1 cellular context compared by ENCODE assay signal in the genomic region with DNA sequence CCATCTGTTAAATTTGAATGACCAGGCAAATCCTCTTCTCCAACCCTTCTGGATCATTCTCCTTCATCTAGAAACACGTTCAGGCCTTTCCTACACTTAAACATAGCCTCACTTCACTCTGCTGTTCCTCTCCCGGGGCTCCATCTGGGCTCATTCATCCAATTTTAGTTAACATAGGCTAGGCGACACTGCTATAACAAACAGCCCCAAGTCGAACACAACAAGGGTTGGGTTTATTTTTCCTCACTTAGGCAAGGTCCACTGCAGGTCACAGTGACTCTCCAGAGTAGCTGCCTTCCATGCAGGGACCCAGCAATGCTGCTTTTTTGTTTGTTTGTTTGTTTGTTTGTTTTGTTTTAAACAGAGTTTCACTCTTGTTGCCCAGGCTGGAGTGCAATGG.
TF ChIP-seq lines count a peak whose summit lies in the region.

No MANE protein-coding gene starts in this region.

TF ChIP-seq in IMR-90, 13 proteins besides CTCF, POLR2A, EP300 and RAD21:
- TF ChIP-seq, protein P1, sequence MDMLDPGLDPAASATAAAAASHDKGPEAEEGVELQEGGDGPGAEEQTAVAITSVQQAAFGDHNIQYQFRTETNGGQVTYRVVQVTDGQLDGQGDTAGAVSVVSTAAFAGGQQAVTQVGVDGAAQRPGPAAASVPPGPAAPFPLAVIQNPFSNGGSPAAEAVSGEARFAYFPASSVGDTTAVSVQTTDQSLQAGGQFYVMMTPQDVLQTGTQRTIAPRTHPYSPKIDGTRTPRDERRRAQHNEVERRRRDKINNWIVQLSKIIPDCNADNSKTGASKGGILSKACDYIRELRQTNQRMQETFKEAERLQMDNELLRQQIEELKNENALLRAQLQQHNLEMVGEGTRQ (IDR thresholded peaks at IDR 0.05; ENCODE audit: low read depth, low read length) = no peak
- TF ChIP-seq FOS (IDR thresholded peaks at IDR 0.05; ENCODE audit: low read depth, low read length) = no peak
- TF ChIP-seq RCOR1 (IDR thresholded peaks at IDR 0.05; ENCODE audit: insufficient replicate concordance, low read length) = no peak
- TF ChIP-seq CHD1 (IDR thresholded peaks at IDR 0.05; ENCODE audit: low read depth, low read length) = no peak
- no peak for TF ChIP-seq MXI1 (IDR thresholded peaks at IDR 0.05; ENCODE audit: borderline replicate concordance, low read depth, low read length)
- no peak for TF ChIP-seq NFE2L2 (IDR thresholded peaks at IDR 0.05; ENCODE audit: low read depth, low read length)
- no peak for TF ChIP-seq CEBPB (IDR thresholded peaks at IDR 0.05; ENCODE audit: low read depth, low read length)
- TF ChIP-seq MAFK (IDR thresholded peaks at IDR 0.05; ENCODE audit: low read depth, low read length) = no peak
- TF ChIP-seq, protein P2, sequence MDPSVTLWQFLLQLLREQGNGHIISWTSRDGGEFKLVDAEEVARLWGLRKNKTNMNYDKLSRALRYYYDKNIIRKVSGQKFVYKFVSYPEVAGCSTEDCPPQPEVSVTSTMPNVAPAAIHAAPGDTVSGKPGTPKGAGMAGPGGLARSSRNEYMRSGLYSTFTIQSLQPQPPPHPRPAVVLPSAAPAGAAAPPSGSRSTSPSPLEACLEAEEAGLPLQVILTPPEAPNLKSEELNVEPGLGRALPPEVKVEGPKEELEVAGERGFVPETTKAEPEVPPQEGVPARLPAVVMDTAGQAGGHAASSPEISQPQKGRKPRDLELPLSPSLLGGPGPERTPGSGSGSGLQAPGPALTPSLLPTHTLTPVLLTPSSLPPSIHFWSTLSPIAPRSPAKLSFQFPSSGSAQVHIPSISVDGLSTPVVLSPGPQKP (IDR thresholded peaks at IDR 0.05; ENCODE audit: borderline replicate concordance, low read depth, low read length) = no peak
- TF ChIP-seq RFX5 (IDR thresholded peaks at IDR 0.05; ENCODE audit: low read depth, low read length) = no peak
- no peak for TF ChIP-seq SMC3 (IDR thresholded peaks at IDR 0.05; ENCODE audit: low read depth, low read length)
- TF ChIP-seq BHLHE40 (IDR thresholded peaks at IDR 0.05; ENCODE audit: low read depth, low read length) = no peak
- no peak for TF ChIP-seq MAZ (IDR thresholded peaks at IDR 0.05; ENCODE audit: borderline replicate concordance, low read depth, low read length)
TF ChIP-seq in IMR-90: peak in this region for 0.
